10 cellular contexts compared by ENCODE assay signal in the genomic region with DNA sequence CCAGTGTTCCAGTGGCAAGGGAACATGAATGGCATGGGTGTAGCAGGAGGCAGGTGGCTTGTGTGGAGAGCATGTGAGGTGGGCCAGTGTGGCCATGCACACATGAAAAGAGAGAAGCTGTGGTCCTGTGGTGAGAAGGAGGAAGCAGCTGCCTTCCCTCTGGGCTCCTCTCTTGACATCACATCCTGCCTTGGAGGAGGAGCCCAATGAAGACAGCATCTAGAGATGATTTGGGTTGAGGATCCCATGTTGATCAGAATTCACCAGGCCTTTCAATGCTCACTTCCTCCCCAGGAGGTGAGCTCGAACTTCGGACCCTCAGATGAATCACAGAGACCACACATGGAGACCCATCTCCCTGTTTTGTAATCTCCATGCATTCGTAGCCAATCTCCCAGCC.
DNase-seq lines count a peak whose midpoint lies in the region; ATAC-seq and TF ChIP-seq lines count a peak whose summit lies in the region.
"Had no signal": no experiment of that assay in that cellular context is flagged by ENCODE, and none has a peak within 500 bp of the region (broad histone marks: within the 10 kb centered on the region; RNA-seq: fewer than 3 reads in every experiment).

No MANE protein-coding gene starts in this region.

- peak; percentile 60 for DNase-seq in activated CD4-positive, alpha-beta T cell treated with anti-CD3 and anti-CD28 coated beads for 36 hours
- no peak for DNase-seq in activated CD4-positive, alpha-beta T cell treated with anti-CD3 and anti-CD28 coated beads for 1 hour
- peak; percentile 81 for DNase-seq in activated CD4-positive, alpha-beta memory T cell treated with anti-CD3 and anti-CD28 coated beads, Interleukin-2, amount 10 ng/mL, durations not matched to agents 7 days and 5 days
- no peak for DNase-seq in NCI-H2171 (lab: John Stamatoyannopoulos, UW)
- DNase-seq: foreskin fibroblast, SHP77 had no signal

- peaks cover 38% of the 10 kb centered on the region for H3K4me1 Mint-ChIP-seq in activated CD4-positive, alpha-beta T cell treated with anti-CD3 and anti-CD28 coated beads for 36 hours
- H3K4me1 Mint-ChIP-seq in activated CD4-positive, alpha-beta memory T cell treated with anti-CD3 and anti-CD28 coated beads, Interleukin-2, amount 10 ng/mL, durations not matched to agents 7 days and 5 days, result peaks cover 58% of the 10 kb centered on the region

- H3K36me3 ChIP-seq in KOPT-K1 (ENCODE audit: insufficient read depth, low read length) (no peaks in the 10 kb centered on the region), neutrophil (no peaks in the 10 kb centered on the region)

- CTCF ChIA-PET in activated CD4-positive, alpha-beta T cell treated with anti-CD3 and anti-CD28 coated beads for 36 hours (lab: Charles Lee), result interaction anchor here (0.7 to 3.9 kb wide), 6 partner anchors 9 to 162 kb away, joined by 3 to 19 read pairs (median 3); no protein-coding TSS in a partner anchor
- CTCF ChIA-PET in activated CD4-positive, alpha-beta memory T cell treated with anti-CD3 and anti-CD28 coated beads, Interleukin-2, amount 10 ng/mL, durations not matched to agents 7 days and 5 days (lab: Charles Lee), result interaction anchor here (0.6 to 12.5 kb wide), 11 partner anchors 21 to 158 kb away, joined by 3 to 200 read pairs (median 4); no protein-coding TSS in a partner anchor

- H3K27ac Mint-ChIP-seq in activated CD4-positive, alpha-beta T cell treated with anti-CD3 and anti-CD28 coated beads for 36 hours, result peak overlapping the region; percentile 80
- H3K27ac Mint-ChIP-seq in activated CD4-positive, alpha-beta memory T cell treated with anti-CD3 and anti-CD28 coated beads, Interleukin-2, amount 10 ng/mL, durations not matched to agents 7 days and 5 days, result peak overlapping the region; percentile 95

- no peaks in the 10 kb centered on the region for H3K27me3 Mint-ChIP-seq in activated CD4-positive, alpha-beta T cell treated with anti-CD3 and anti-CD28 coated beads for 36 hours
- H3K27me3 Mint-ChIP-seq in activated CD4-positive, alpha-beta memory T cell treated with anti-CD3 and anti-CD28 coated beads, Interleukin-2, amount 10 ng/mL, durations not matched to agents 7 days and 5 days, result no peaks in the 10 kb centered on the region

- POLR2A ChIA-PET in activated CD4-positive, alpha-beta T cell treated with anti-CD3 and anti-CD28 coated beads for 36 hours (lab: Charles Lee), result interaction anchor here (0.9 kb wide), 1 partner anchor 115 kb away, joined by 3 read pairs; no protein-coding TSS in a partner anchor
- POLR2A ChIA-PET in activated CD4-positive, alpha-beta memory T cell treated with anti-CD3 and anti-CD28 coated beads, Interleukin-2, amount 10 ng/mL, durations not matched to agents 7 days and 5 days (lab: Charles Lee), result interaction anchor here (0.7 to 1.5 kb wide), 8 partner anchors 49 to 212 kb away, joined by 3 to 5 read pairs (median 4); partner anchors contain the start of gene IRF2BPL

- peak overlapping the region; percentile 66 for H3K27ac ChIP-seq in KOPT-K1 (ENCODE audit: low read depth, low read length, poor library complexity, severe bottlenecking)
- peak overlapping the region; percentile 94 for H3K27ac ChIP-seq in neutrophil

- peaks cover 10% of the 10 kb centered on the region for H3K27me3 ChIP-seq in neutrophil

- intact Hi-C loops in activated CD4-positive, alpha-beta T cell treated with anti-CD3 and anti-CD28 coated beads for 36 hours (cut with DNase I, micrococcal nuclease), result no loop called here

- ATAC-seq in activated CD4-positive, alpha-beta T cell treated with anti-CD3 and anti-CD28 coated beads for 36 hours, result peak; percentile 54
- no peak for ATAC-seq in GM18502 (IDR thresholded peaks at IDR 0.05; ENCODE audit: poor library complexity, unreplicated experiment)
- no peak for ATAC-seq in HG03460 (IDR thresholded peaks at IDR 0.05; ENCODE audit: unreplicated experiment)

- peak; percentile 45 for TF ChIP-seq CTCF in neutrophil (IDR thresholded peaks at IDR 0.05)

- no peaks in the 10 kb centered on the region for H3K9me3 ChIP-seq in KOPT-K1 (ENCODE audit: insufficient read depth, low read length, poor library complexity, severe bottlenecking)
- H3K9me3 ChIP-seq in neutrophil, result no peaks in the 10 kb centered on the region

- peaks cover 3% of the 10 kb centered on the region for H3K36me3 Mint-ChIP-seq in activated CD4-positive, alpha-beta T cell treated with anti-CD3 and anti-CD28 coated beads for 36 hours (ENCODE audit: low read depth)
- H3K36me3 Mint-ChIP-seq in activated CD4-positive, alpha-beta memory T cell treated with anti-CD3 and anti-CD28 coated beads, Interleukin-2, amount 10 ng/mL, durations not matched to agents 7 days and 5 days (ENCODE audit: low read depth), result peaks cover 4% of the 10 kb centered on the region

- H3K9me3 Mint-ChIP-seq in activated CD4-positive, alpha-beta T cell treated with anti-CD3 and anti-CD28 coated beads for 36 hours (ENCODE audit: low read depth), result no peaks in the 10 kb centered on the region
- peaks cover 6% of the 10 kb centered on the region for H3K9me3 Mint-ChIP-seq in activated CD4-positive, alpha-beta memory T cell treated with anti-CD3 and anti-CD28 coated beads, Interleukin-2, amount 10 ng/mL, durations not matched to agents 7 days and 5 days

- H3K4me3 Mint-ChIP-seq in activated CD4-positive, alpha-beta T cell treated with anti-CD3 and anti-CD28 coated beads for 36 hours, result no peak overlapping the region
- no peak overlapping the region for H3K4me3 Mint-ChIP-seq in activated CD4-positive, alpha-beta memory T cell treated with anti-CD3 and anti-CD28 coated beads, Interleukin-2, amount 10 ng/mL, durations not matched to agents 7 days and 5 days

- H3K4me3 ChIP-seq in neutrophil (ENCODE audit: low read depth in 1 of 2, low read length in 1 of 2), result peak overlapping the region; percentile 25 to 26

- H3K4me1 ChIP-seq in neutrophil (ENCODE audit: control insufficient read depth in 1 of 2, insufficient read depth in 1 of 2, low read depth in 1 of 2, low read length in 1 of 2), result peaks cover 22 to 30% of the 10 kb centered on the region in 2 experiments

Comparison
In these comparisons a context has a peak if more than half of its experiments do, and no peak if none do; other contexts are left out.
1. DNase-seq: peak in activated CD4-positive, alpha-beta T cell treated with anti-CD3 and anti-CD28 coated beads for 36 hours (single experiment) and activated CD4-positive, alpha-beta memory T cell treated with anti-CD3 and anti-CD28 coated beads, Interleukin-2, amount 10 ng/mL, durations not matched to agents 7 days and 5 days (single experiment); none in activated CD4-positive, alpha-beta T cell treated with anti-CD3 and anti-CD28 coated beads for 1 hour (single experiment) and NCI-H2171 (single experiment).